In genomic region chr1:2545754-2546514, GRCh38 we compare ENCODE assay signal across 1 cellular context.
A peak's percentile ranks its signal among the peaks of the same experiment; 100 is the strongest.
TF ChIP-seq lines count a peak whose summit lies in the region.

No MANE protein-coding gene starts in this region.

TF ChIP-seq in K562, 482 proteins besides CTCF, POLR2A, EP300 and RAD21 (continued from another document and continues in another):
- TF ChIP-seq ZNF592 (IDR thresholded peaks at IDR 0.05) (0 out of 2 replicates have a peak, but pooled peaks have one; percentile 51), SAFB2 (IDR thresholded peaks at IDR 0.05; ENCODE audit: borderline replicate concordance, low read depth, low read length, severe bottlenecking) (no peak), NELFE (IDR thresholded peaks at IDR 0.05; ENCODE audit: insufficient read depth, insufficient read length) (no peak), ELK3 (CRISPR knock-in tag; IDR thresholded peaks at IDR 0.05) (no peak), HDAC3 (IDR thresholded peaks at IDR 0.05; ENCODE audit: borderline replicate concordance, partially characterized antibody) (no peak), U2AF2 (optimal IDR thresholded peaks at IDR 0.05; ENCODE audit: low read depth, low read length) (no peak), HMGN3 (IDR thresholded peaks at IDR 0.05; ENCODE audit: borderline replicate concordance, extremely low read depth, insufficient read length, low read depth, low read length) (peak; percentile 27), GABPB1 (CRISPR knock-in tag; IDR thresholded peaks at IDR 0.05) (0 out of 2 replicates have a peak, but pooled peaks have one; percentile 20), MAX (CRISPR knock-in tag; IDR thresholded peaks at IDR 0.05) (peak; percentile 67), PHF8 (IDR thresholded peaks at IDR 0.05; ENCODE audit: borderline replicate concordance, low read length) (peak; percentile 55; the same call in 1 of the 2 replicates), ZNF232 (CRISPR knock-in tag; IDR thresholded peaks at IDR 0.05) (no peak), HNRNPK (IDR thresholded peaks at IDR 0.05; ENCODE audit: low read depth, low read length, poor library complexity, severe bottlenecking) (peak; percentile 98), ATF7 (IDR thresholded peaks at IDR 0.05) (peak; percentile 32; the same call in 1 of the 2 replicates), ZNF311 (CRISPR knock-in tag; IDR thresholded peaks at IDR 0.05) (no peak), ZNF740 (CRISPR knock-in tag; IDR thresholded peaks at IDR 0.05) (peak; percentile 59; the same call in 1 of the 2 replicates), ZNF740 (tag; IDR thresholded peaks at IDR 0.05) (peak in 1 of 2 experiments; percentile 99; a peak in 2 of 4 replicates), DDX20 (tag; IDR thresholded peaks at IDR 0.05; ENCODE audit: low read depth) (no peak), ZNF175 (CRISPR knock-in tag; IDR thresholded peaks at IDR 0.05; ENCODE audit: low read depth) (no peak), HNRNPUL1 (IDR thresholded peaks at IDR 0.05; ENCODE audit: low read length) (no peak), CHCHD3 (CRISPR knock-in tag; IDR thresholded peaks at IDR 0.05) (no peak), MITF (IDR thresholded peaks at IDR 0.05) (peak; percentile 57), ZNF12 (CRISPR knock-in tag; IDR thresholded peaks at IDR 0.05) (no peak), TFE3 (CRISPR knock-in tag; IDR thresholded peaks at IDR 0.05) (peak; percentile 90), ZC3H11A (IDR thresholded peaks at IDR 0.05; ENCODE audit: low read depth, low read length) (no peak), REST (CRISPR knock-in tag; IDR thresholded peaks at IDR 0.05; ENCODE audit: low read depth) (no peak), CREB1 (IDR thresholded peaks at IDR 0.05) (peak; percentile 56; the same call in 1 of the 2 replicates), CREB1 (CRISPR knock-in tag; IDR thresholded peaks at IDR 0.05) (peak; percentile 55), MGA (IDR thresholded peaks at IDR 0.05) (peak; percentile 68; the same call in 1 of the 2 replicates), SRSF1 (IDR thresholded peaks at IDR 0.05; ENCODE audit: low read depth, low read length) (0 out of 2 replicates have a peak, but pooled peaks have one; percentile 77)
